ENCODE assay signal across 16 cellular contexts in genomic region chr19:8481616-8482015, GRCh38. TPM values are rescaled to one million over a fixed set of nuclear protein-coding genes. Genes with fewer than 3 reads are reported as not detected.
DNase-seq lines count a peak whose midpoint lies in the region; ATAC-seq and TF ChIP-seq lines count a peak whose summit lies in the region.
"Had no signal": no experiment of that assay in that cellular context is flagged by ENCODE, and none has a peak within 500 bp of the region (broad histone marks: within the 10 kb centered on the region; RNA-seq: fewer than 3 reads in every experiment).

No MANE protein-coding gene starts in this region.

- peaks cover 56% of the 10 kb centered on the region for H3K4me1 Mint-ChIP-seq in activated T-cell treated with anti-CD3 and anti-CD28 coated beads, Interleukin-2, amount 50 U/mL, for 72 hours (ENCODE audit: low read depth)
- H3K4me1 Mint-ChIP-seq in WTC11, result peaks cover 11% of the 10 kb centered on the region; the same call in 1 of the 2 replicates
- H3K4me1 Mint-ChIP-seq in stimulated activated naive B cell treated with anti-CD40 and anti-IgM and Interleukin-4, amounts not matched to agents 10 μg/mL and 1 μg/mL and 100 μg/mL, for 72 hours, result peaks cover 14 to 17% of the 10 kb centered on the region in 2 donors

- no peaks in the 10 kb centered on the region for H3K27me3 Mint-ChIP-seq in activated T-cell treated with anti-CD3 and anti-CD28 coated beads, Interleukin-2, amount 50 U/mL, for 72 hours (ENCODE audit: low read depth)
- no peaks in the 10 kb centered on the region for H3K27me3 Mint-ChIP-seq in WTC11 (ENCODE audit: low read depth)
- H3K27me3 Mint-ChIP-seq in stimulated activated naive B cell treated with anti-CD40 and anti-IgM and Interleukin-4, amounts not matched to agents 10 μg/mL and 1 μg/mL and 100 μg/mL, for 72 hours, result no peaks in the 10 kb centered on the region

- TF ChIP-seq CTCF in WTC11 (IDR thresholded peaks at IDR 0.05), result no peak

- no peak for DNase-seq in activated T-cell treated with anti-CD3 and anti-CD28 coated beads, Interleukin-2, amount 50 U/mL, for 72 hours
- no peak for DNase-seq in activated T-cell treated with anti-CD3 and anti-CD28 coated beads for 4 hours
- no peak for DNase-seq in WTC11 (ENCODE audit: low spot score)
- no peak for DNase-seq in stimulated activated naive B cell treated with anti-CD40 and anti-IgM and Interleukin-4, amounts not matched to agents 10 μg/mL and 1 μg/mL and 100 μg/mL, for 72 hours
- no peak for DNase-seq in amniotic stem cell (lab: John Stamatoyannopoulos, UW)
- DNase-seq: cerebellar nuclear complex, gastrocnemius medialis, KG1, left ventricle myocardium inferior, NCI-H1105, NCI-H2107, NCI-H526 treated with DMSO at 0.1 percent for 48 hours had no signal

- H3K36me3 Mint-ChIP-seq in activated T-cell treated with anti-CD3 and anti-CD28 coated beads, Interleukin-2, amount 50 U/mL, for 72 hours (ENCODE audit: insufficient read depth in 2 of 2), result peaks cover 14 to 30% of the 10 kb centered on the region in 2 donors
- peaks cover 87% of the 10 kb centered on the region for H3K36me3 Mint-ChIP-seq in WTC11
- peaks cover 57 to 61% of the 10 kb centered on the region in 2 donors for H3K36me3 Mint-ChIP-seq in stimulated activated naive B cell treated with anti-CD40 and anti-IgM and Interleukin-4, amounts not matched to agents 10 μg/mL and 1 μg/mL and 100 μg/mL, for 72 hours

- no peak for ATAC-seq in activated T-cell treated with anti-CD3 and anti-CD28 coated beads, Interleukin-2, amount 50 U/mL, for 72 hours (replicated peaks in 1 of 2)
- ATAC-seq in WTC11 (no peak), esophagus mucosa (peak; percentile 32), GM21390 (IDR thresholded peaks at IDR 0.05; ENCODE audit: unreplicated experiment) (no peak), GM21786 (IDR thresholded peaks at IDR 0.05; ENCODE audit: unreplicated experiment) (no peak)
- ATAC-seq in stimulated activated naive B cell treated with anti-CD40 and anti-IgM and Interleukin-4, amounts not matched to agents 10 μg/mL and 1 μg/mL and 100 μg/mL, for 72 hours (replicated peaks), result no peak
- ATAC-seq: gastrocnemius medialis had no signal

- CTCF ChIA-PET in WTC11 (lab: Charles Lee), result interaction anchor here (0.6 to 2.0 kb wide), 6 partner anchors 13 to 118 kb away, joined by 3 to 7 read pairs (median 4); partner anchors contain the start of gene MARCHF2

- POLR2A ChIA-PET in WTC11 (lab: Charles Lee), result no interaction called here

- H3K9me3 Mint-ChIP-seq in activated T-cell treated with anti-CD3 and anti-CD28 coated beads, Interleukin-2, amount 50 U/mL, for 72 hours, result no peaks in the 10 kb centered on the region
- H3K9me3 Mint-ChIP-seq in WTC11, result no peaks in the 10 kb centered on the region
- H3K9me3 Mint-ChIP-seq in stimulated activated naive B cell treated with anti-CD40 and anti-IgM and Interleukin-4, amounts not matched to agents 10 μg/mL and 1 μg/mL and 100 μg/mL, for 72 hours, result no peaks in the 10 kb centered on the region

- no peak overlapping the region for H3K4me3 Mint-ChIP-seq in activated T-cell treated with anti-CD3 and anti-CD28 coated beads, Interleukin-2, amount 50 U/mL, for 72 hours
- H3K4me3 Mint-ChIP-seq in WTC11, result no peak overlapping the region
- no peak overlapping the region for H3K4me3 Mint-ChIP-seq in stimulated activated naive B cell treated with anti-CD40 and anti-IgM and Interleukin-4, amounts not matched to agents 10 μg/mL and 1 μg/mL and 100 μg/mL, for 72 hours

- peak overlapping the region; percentile 52 for H3K27ac Mint-ChIP-seq in activated T-cell treated with anti-CD3 and anti-CD28 coated beads, Interleukin-2, amount 50 U/mL, for 72 hours
- peak overlapping the region; percentile 85 for H3K27ac Mint-ChIP-seq in WTC11
- peak overlapping the region; percentile 59 for H3K27ac Mint-ChIP-seq in stimulated activated naive B cell treated with anti-CD40 and anti-IgM and Interleukin-4, amounts not matched to agents 10 μg/mL and 1 μg/mL and 100 μg/mL, for 72 hours

TF ChIP-seq in WTC11, 78 proteins besides CTCF, POLR2A, EP300 and RAD21:
- TF ChIP-seq TEAD1 (CRISPR knock-in tag; IDR thresholded peaks at IDR 0.05), result no peak
- TF ChIP-seq MLX (CRISPR knock-in tag; IDR thresholded peaks at IDR 0.05), result no peak
- no peak for TF ChIP-seq TEAD4 (CRISPR knock-in tag; IDR thresholded peaks at IDR 0.05)
- TF ChIP-seq SP1 (CRISPR knock-in tag; conservative IDR thresholded peaks at IDR 0.05), result no peak
- no peak for TF ChIP-seq ELF4 (CRISPR knock-in tag; IDR thresholded peaks at IDR 0.05; ENCODE audit: low read depth)
- no peak for TF ChIP-seq MAX (CRISPR knock-in tag; IDR thresholded peaks at IDR 0.05)

RNA-seq across cellular contexts. Expression of gene PRAM1, which starts 20.8 kb away (rescaled TPM):
- total RNA-seq in activated T-cell treated with anti-CD3 and anti-CD28 coated beads, Interleukin-2, amount 50 U/mL, for 72 hours, result 1 to 10 TPM; 1.3 to 1.9 TPM
- total RNA-seq in WTC11 (2021) (0.46 to 1.1 TPM (median 0.66 TPM) in 3 replicates), esophagus mucosa (0.76 TPM)
- total RNA-seq: SK-MEL-5 had no signal

RNA-seq across cellular contexts. Expression of gene ZNF414, which starts 32.4 kb away (rescaled TPM):
- total RNA-seq in activated T-cell treated with anti-CD3 and anti-CD28 coated beads, Interleukin-2, amount 50 U/mL, for 72 hours, result 10 to 100 TPM; 25.7 to 29.9 TPM
- total RNA-seq in WTC11 (2021), result 38.2 to 47.4 TPM (median 46.1 TPM) in 3 replicates
- 13.3 TPM for total RNA-seq in esophagus mucosa

RNA-seq across cellular contexts. Expression of gene HNRNPM, which starts 36.8 kb away (rescaled TPM):
- total RNA-seq in activated T-cell treated with anti-CD3 and anti-CD28 coated beads, Interleukin-2, amount 50 U/mL, for 72 hours, result 100 to 1,000 TPM; 168 to 183 TPM
- total RNA-seq in WTC11 (2021), result 309 to 416 TPM (median 343 TPM) in 3 replicates
- 107 TPM for total RNA-seq in esophagus mucosa
